1 cellular context compared by ENCODE assay signal in the genomic region with DNA sequence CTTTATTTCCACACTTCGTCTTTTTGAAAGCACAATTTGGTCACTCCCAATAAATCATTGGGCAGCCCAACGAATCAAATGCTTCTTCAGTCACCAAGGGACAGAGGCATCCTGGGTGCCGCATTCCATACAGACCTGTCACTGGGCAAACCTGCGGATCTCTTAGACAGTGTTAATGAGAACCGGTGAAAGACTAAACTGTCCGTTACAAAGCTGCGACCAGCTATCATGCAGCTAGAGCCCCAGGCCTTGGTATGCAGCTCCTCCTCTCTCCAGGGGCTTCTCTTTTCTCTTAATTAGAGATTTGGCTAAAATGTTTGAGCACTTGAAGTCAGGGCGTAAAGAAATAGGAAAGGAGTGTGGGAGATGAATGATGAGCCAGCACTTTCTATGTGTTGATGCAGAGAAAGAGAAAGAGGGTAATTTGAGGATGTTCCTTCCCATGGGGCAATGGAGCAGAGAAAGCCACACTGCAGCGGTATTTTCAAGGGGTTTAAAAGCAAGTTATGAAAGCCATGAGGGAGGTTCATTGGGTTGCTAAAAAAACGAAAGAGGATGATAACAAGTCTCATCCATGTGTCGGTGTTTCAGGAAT.
TF ChIP-seq lines count a peak whose summit lies in the region.

No MANE protein-coding gene starts in this region.

TF ChIP-seq in H1, 55 proteins besides CTCF, POLR2A, EP300 and RAD21:
- peak; percentile 42; the same call in 1 of the 2 replicates for TF ChIP-seq MAFK (IDR thresholded peaks at IDR 0.05; ENCODE audit: low read depth, low read length)
- TF ChIP-seq, protein P1, sequence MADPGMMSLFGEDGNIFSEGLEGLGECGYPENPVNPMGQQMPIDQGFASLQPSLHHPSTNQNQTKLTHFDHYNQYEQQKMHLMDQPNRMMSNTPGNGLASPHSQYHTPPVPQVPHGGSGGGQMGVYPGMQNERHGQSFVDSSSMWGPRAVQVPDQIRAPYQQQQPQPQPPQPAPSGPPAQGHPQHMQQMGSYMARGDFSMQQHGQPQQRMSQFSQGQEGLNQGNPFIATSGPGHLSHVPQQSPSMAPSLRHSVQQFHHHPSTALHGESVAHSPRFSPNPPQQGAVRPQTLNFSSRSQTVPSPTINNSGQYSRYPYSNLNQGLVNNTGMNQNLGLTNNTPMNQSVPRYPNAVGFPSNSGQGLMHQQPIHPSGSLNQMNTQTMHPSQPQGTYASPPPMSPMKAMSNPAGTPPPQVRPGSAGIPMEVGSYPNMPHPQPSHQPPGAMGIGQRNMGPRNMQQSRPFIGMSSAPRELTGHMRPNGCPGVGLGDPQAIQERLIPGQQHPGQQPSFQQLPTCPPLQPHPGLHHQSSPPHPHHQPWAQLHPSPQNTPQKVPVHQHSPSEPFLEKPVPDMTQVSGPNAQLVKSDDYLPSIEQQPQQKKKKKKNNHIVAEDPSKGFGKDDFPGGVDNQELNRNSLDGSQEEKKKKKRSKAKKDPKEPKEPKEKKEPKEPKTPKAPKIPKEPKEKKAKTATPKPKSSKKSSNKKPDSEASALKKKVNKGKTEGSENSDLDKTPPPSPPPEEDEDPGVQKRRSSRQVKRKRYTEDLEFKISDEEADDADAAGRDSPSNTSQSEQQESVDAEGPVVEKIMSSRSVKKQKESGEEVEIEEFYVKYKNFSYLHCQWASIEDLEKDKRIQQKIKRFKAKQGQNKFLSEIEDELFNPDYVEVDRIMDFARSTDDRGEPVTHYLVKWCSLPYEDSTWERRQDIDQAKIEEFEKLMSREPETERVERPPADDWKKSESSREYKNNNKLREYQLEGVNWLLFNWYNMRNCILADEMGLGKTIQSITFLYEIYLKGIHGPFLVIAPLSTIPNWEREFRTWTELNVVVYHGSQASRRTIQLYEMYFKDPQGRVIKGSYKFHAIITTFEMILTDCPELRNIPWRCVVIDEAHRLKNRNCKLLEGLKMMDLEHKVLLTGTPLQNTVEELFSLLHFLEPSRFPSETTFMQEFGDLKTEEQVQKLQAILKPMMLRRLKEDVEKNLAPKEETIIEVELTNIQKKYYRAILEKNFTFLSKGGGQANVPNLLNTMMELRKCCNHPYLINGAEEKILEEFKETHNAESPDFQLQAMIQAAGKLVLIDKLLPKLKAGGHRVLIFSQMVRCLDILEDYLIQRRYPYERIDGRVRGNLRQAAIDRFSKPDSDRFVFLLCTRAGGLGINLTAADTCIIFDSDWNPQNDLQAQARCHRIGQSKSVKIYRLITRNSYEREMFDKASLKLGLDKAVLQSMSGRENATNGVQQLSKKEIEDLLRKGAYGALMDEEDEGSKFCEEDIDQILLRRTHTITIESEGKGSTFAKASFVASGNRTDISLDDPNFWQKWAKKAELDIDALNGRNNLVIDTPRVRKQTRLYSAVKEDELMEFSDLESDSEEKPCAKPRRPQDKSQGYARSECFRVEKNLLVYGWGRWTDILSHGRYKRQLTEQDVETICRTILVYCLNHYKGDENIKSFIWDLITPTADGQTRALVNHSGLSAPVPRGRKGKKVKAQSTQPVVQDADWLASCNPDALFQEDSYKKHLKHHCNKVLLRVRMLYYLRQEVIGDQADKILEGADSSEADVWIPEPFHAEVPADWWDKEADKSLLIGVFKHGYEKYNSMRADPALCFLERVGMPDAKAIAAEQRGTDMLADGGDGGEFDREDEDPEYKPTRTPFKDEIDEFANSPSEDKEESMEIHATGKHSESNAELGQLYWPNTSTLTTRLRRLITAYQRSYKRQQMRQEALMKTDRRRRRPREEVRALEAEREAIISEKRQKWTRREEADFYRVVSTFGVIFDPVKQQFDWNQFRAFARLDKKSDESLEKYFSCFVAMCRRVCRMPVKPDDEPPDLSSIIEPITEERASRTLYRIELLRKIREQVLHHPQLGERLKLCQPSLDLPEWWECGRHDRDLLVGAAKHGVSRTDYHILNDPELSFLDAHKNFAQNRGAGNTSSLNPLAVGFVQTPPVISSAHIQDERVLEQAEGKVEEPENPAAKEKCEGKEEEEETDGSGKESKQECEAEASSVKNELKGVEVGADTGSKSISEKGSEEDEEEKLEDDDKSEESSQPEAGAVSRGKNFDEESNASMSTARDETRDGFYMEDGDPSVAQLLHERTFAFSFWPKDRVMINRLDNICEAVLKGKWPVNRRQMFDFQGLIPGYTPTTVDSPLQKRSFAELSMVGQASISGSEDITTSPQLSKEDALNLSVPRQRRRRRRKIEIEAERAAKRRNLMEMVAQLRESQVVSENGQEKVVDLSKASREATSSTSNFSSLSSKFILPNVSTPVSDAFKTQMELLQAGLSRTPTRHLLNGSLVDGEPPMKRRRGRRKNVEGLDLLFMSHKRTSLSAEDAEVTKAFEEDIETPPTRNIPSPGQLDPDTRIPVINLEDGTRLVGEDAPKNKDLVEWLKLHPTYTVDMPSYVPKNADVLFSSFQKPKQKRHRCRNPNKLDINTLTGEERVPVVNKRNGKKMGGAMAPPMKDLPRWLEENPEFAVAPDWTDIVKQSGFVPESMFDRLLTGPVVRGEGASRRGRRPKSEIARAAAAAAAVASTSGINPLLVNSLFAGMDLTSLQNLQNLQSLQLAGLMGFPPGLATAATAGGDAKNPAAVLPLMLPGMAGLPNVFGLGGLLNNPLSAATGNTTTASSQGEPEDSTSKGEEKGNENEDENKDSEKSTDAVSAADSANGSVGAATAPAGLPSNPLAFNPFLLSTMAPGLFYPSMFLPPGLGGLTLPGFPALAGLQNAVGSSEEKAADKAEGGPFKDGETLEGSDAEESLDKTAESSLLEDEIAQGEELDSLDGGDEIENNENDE (IDR thresholded peaks at IDR 0.05; ENCODE audit: insufficient replicate concordance, low read length) = no peak
